8 cellular contexts compared by ENCODE assay signal in genomic region chr4:49108183-49108582, GRCh38.
DNase-seq lines count a peak whose midpoint lies in the region; ATAC-seq and TF ChIP-seq lines count a peak whose summit lies in the region.
"Not testable (repeated sequence)": the region's sequence is repeated elsewhere in the genome, so short reads cannot be mapped to it uniquely, and the experiment has no call there.

No MANE protein-coding gene starts in this region.

- H3K4me3 Mint-ChIP-seq in central memory CD8-positive, alpha-beta T cell = not testable (repeated sequence)

- not testable (repeated sequence) for H3K36me3 Mint-ChIP-seq in central memory CD8-positive, alpha-beta T cell (ENCODE audit: insufficient read depth)

- H3K27ac Mint-ChIP-seq in central memory CD8-positive, alpha-beta T cell (ENCODE audit: low read depth) = not testable (repeated sequence)

- H3K79me2 ChIP-seq in KMS-11 (ENCODE audit: insufficient read depth, low read depth) = not testable (repeated sequence)

- intact Hi-C loops in lower lobe of right lung (cut with DNase I); stomach (cut with DNase I; ENCODE audit: low total_unique reads): not testable (repeated sequence)

- H2AFZ ChIP-seq in KMS-11 (ENCODE audit: low read depth) = not testable (repeated sequence)

- H3K4me1 ChIP-seq in KMS-11 (ENCODE audit: low read depth, poor library complexity, severe bottlenecking); lower lobe of right lung; stomach: not testable (repeated sequence)

- not testable (repeated sequence) for H3K36me3 ChIP-seq in KMS-11 (ENCODE audit: insufficient read depth); lower lobe of right lung; stomach

- peak overlapping the region; percentile 63 for H3K4me3 ChIP-seq in KMS-11 (IDR thresholded peaks at IDR 0.05; ENCODE audit: insufficient read depth, low read depth, low read length)
- not testable (repeated sequence) for H3K4me3 ChIP-seq in lower lobe of right lung, stomach

- WGBS in stomach, 5 donors = 45 to 53% (median 49%) methylated on average over 10 of the region's 10 CpGs

- peaks cover 67% of the 10 kb centered on the region for H3K9me3 Mint-ChIP-seq in central memory CD8-positive, alpha-beta T cell

- peaks cover 56% of the 10 kb centered on the region for H3K9me3 ChIP-seq in lower lobe of right lung
- peaks cover 27 to 86% (median 61%) of the 10 kb centered on the region in 4 donors for H3K9me3 ChIP-seq in stomach

- H3K27ac ChIP-seq in KMS-11, lower lobe of right lung, stomach: not testable (repeated sequence)

- H3K27me3 Mint-ChIP-seq in central memory CD8-positive, alpha-beta T cell = not testable (repeated sequence)

- H3K27me3 ChIP-seq in KMS-11 (ENCODE audit: insufficient read depth, low read depth); lower lobe of right lung (ENCODE audit: low read depth); stomach: not testable (repeated sequence)

- TF ChIP-seq EP300 in stomach (IDR thresholded peaks at IDR 0.05) = not testable (repeated sequence)

- H4K20me1 ChIP-seq in KMS-11 (ENCODE audit: insufficient read depth) = not testable (repeated sequence)

- H3K4me1 Mint-ChIP-seq in central memory CD8-positive, alpha-beta T cell = not testable (repeated sequence)

- H3K4me2 ChIP-seq in KMS-11 = not testable (repeated sequence)

- TF ChIP-seq CTCF in KMS-11 (conservative IDR thresholded peaks at IDR 0.05; ENCODE audit: low read depth, low read length); lower lobe of right lung (IDR thresholded peaks at IDR 0.05); stomach (IDR thresholded peaks at IDR 0.05): not testable (repeated sequence)

- DNase-seq in central memory CD8-positive, alpha-beta T cell (ENCODE audit: low spot score in 2 of 2); lower lobe of right lung: not testable (repeated sequence)
- DNase-seq in stomach = peak; percentile 25

- not testable (repeated sequence) for H3K9ac ChIP-seq in KMS-11

- ATAC-seq in GM18508 (IDR thresholded peaks at IDR 0.05; ENCODE audit: insufficient read depth, unreplicated experiment) = peak; percentile 28
- peak; percentile 45 for ATAC-seq in GM19467 (IDR thresholded peaks at IDR 0.05; ENCODE audit: unreplicated experiment)
- peak; percentile 28 for ATAC-seq in HG02623 (IDR thresholded peaks at IDR 0.05; ENCODE audit: unreplicated experiment)
- peak; percentile 36 for ATAC-seq in HG03135 (IDR thresholded peaks at IDR 0.05; ENCODE audit: unreplicated experiment)
- ATAC-seq in central memory CD8-positive, alpha-beta T cell (replicated peaks; ENCODE audit: extremely low read depth, poor library complexity, severe bottlenecking) = peak; percentile 48
- peak; percentile 81 to 86 for ATAC-seq in lower lobe of right lung

- not testable (repeated sequence) for TF ChIP-seq POLR2A in stomach (IDR thresholded peaks at IDR 0.05)

Comparison
In these comparisons a context has a peak if more than half of its experiments do, and no peak if none do; other contexts are left out.
1. ATAC-seq: peak in every context shown above with its lines; median percentile 84 in lower lobe of right lung; 48 in central memory CD8-positive, alpha-beta T cell; 45 in GM19467; 36 in HG03135; 28 in GM18508; 28 in HG02623.